Comparison of ENCODE assay signal across 16 cellular contexts in the genomic region with DNA sequence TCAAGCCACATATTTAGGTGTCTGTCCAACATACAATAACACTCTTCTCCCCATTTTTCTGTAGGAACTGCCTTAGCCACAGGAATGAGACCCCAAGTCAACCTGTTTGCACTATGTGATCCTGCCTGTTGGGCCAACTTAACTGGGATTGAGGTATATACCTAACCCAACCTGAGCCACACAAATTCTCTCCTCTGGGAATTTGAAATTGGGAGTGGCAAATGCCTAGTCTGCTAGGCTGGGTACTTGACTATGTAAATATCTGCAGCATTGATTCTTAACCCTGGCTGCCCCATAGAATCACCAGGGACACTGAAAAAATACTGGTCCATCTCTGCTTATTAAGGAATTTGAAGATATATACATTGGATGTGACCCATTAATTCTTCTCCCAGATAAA. TPM values are rescaled to one million over a fixed set of nuclear protein-coding genes. Genes with fewer than 3 reads are reported as not detected.
DNase-seq lines count a peak whose midpoint lies in the region; ATAC-seq lines count a peak whose summit lies in the region.
"Had no signal": no experiment of that assay in that cellular context is flagged by ENCODE, and none has a peak within 500 bp of the region (broad histone marks: within the 10 kb centered on the region; RNA-seq: fewer than 3 reads in every experiment).

No MANE protein-coding gene starts in this region.

- peaks cover 58% of the 10 kb centered on the region for H3K4me1 Mint-ChIP-seq in T-helper 2 cell treated with Interferon-gamma antibody and Interleukin-4, amounts not matched to agents 5 μg/mL and 100 μg/mL, for 36 hours (ENCODE audit: low read depth)
- peaks cover 52% of the 10 kb centered on the region for H3K4me1 Mint-ChIP-seq in activated naive CD8-positive, alpha-beta T cell (ENCODE audit: low read depth)
- peaks cover 37% of the 10 kb centered on the region for H3K4me1 Mint-ChIP-seq in activated naive CD8-positive, alpha-beta T cell treated with anti-CD3 and anti-CD28 coated beads, Interleukin-2, amount 50 U/mL, for 24 hours
- H3K4me1 Mint-ChIP-seq in naive thymus-derived CD4-positive, alpha-beta T cell, result peaks cover 22 to 84% (median 59%) of the 10 kb centered on the region in 7 donors

- peak overlapping the region; percentile 93 for H3K27ac Mint-ChIP-seq in T-helper 2 cell treated with Interferon-gamma antibody and Interleukin-4, amounts not matched to agents 5 μg/mL and 100 μg/mL, for 36 hours
- H3K27ac Mint-ChIP-seq in activated naive CD8-positive, alpha-beta T cell, result peak overlapping the region; percentile 59
- no peak overlapping the region for H3K27ac Mint-ChIP-seq in activated naive CD8-positive, alpha-beta T cell treated with anti-CD3 and anti-CD28 coated beads, Interleukin-2, amount 50 U/mL, for 24 hours
- peak overlapping the region; percentile 78 to 96 (median 90) for H3K27ac Mint-ChIP-seq in naive thymus-derived CD4-positive, alpha-beta T cell

- H3K27me3 Mint-ChIP-seq in T-helper 2 cell treated with Interferon-gamma antibody and Interleukin-4, amounts not matched to agents 5 μg/mL and 100 μg/mL, for 36 hours (ENCODE audit: low read depth), result no peaks in the 10 kb centered on the region
- H3K27me3 Mint-ChIP-seq in activated naive CD8-positive, alpha-beta T cell, result no peaks in the 10 kb centered on the region
- no peaks in the 10 kb centered on the region for H3K27me3 Mint-ChIP-seq in activated naive CD8-positive, alpha-beta T cell treated with anti-CD3 and anti-CD28 coated beads, Interleukin-2, amount 50 U/mL, for 24 hours
- no peaks in the 10 kb centered on the region for H3K27me3 Mint-ChIP-seq in naive thymus-derived CD4-positive, alpha-beta T cell

- no peak overlapping the region for H3K4me3 Mint-ChIP-seq in T-helper 2 cell treated with Interferon-gamma antibody and Interleukin-4, amounts not matched to agents 5 μg/mL and 100 μg/mL, for 36 hours
- no peak overlapping the region for H3K4me3 Mint-ChIP-seq in activated naive CD8-positive, alpha-beta T cell
- no peak overlapping the region for H3K4me3 Mint-ChIP-seq in activated naive CD8-positive, alpha-beta T cell treated with anti-CD3 and anti-CD28 coated beads, Interleukin-2, amount 50 U/mL, for 24 hours
- H3K4me3 Mint-ChIP-seq in naive thymus-derived CD4-positive, alpha-beta T cell, result peak overlapping the region in 5 of 10 donors; percentile 15 to 78 (median 75)

- DNase-seq in T-helper 2 cell treated with Interferon-gamma antibody and Interleukin-4, amounts not matched to agents 5 μg/mL and 100 μg/mL, for 36 hours (ENCODE audit: low spot score), result no peak
- DNase-seq in T-helper 2 cell (no peak), NCI-H2029 (lab: John Stamatoyannopoulos, UW) (no peak)
- DNase-seq in activated naive CD8-positive, alpha-beta T cell treated with anti-CD3 and anti-CD28 coated beads, Interleukin-2, amount 50 U/mL, for 24 hours, result no peak
- DNase-seq in naive thymus-derived CD4-positive, alpha-beta T cell, result no peak
- DNase-seq: DND-41, Kasumi-1, NCI-H1694, NCI-H2081 treated with DMSO at 0.1 percent for 48 hours, NCI-H446 treated with DMSO at 0.1 percent for 48 hours, NCI-H526 treated with DMSO at 0.1 percent for 48 hours, OCI-M1 had no signal

- POLR2A ChIA-PET in naive thymus-derived CD4-positive, alpha-beta T cell (lab: Charles Lee), result interaction anchor here (0.8 kb wide), 1 partner anchor 34 kb away, joined by 4 read pairs; no protein-coding TSS in a partner anchor

- H3K36me3 ChIP-seq in naive thymus-derived CD4-positive, alpha-beta T cell (ENCODE audit: control insufficient read depth in 2 of 3, insufficient read depth in 3 of 3, low read length in 3 of 3), result no peaks in the 10 kb centered on the region

- no peak overlapping the region for H3K4me3 ChIP-seq in naive thymus-derived CD4-positive, alpha-beta T cell (ENCODE audit: low read length)
- H3K4me3 ChIP-seq: GM12878 had no signal

- peaks cover 16% of the 10 kb centered on the region for H3K36me3 Mint-ChIP-seq in T-helper 2 cell treated with Interferon-gamma antibody and Interleukin-4, amounts not matched to agents 5 μg/mL and 100 μg/mL, for 36 hours (ENCODE audit: low read depth)
- no peaks in the 10 kb centered on the region for H3K36me3 Mint-ChIP-seq in activated naive CD8-positive, alpha-beta T cell
- H3K36me3 Mint-ChIP-seq in activated naive CD8-positive, alpha-beta T cell treated with anti-CD3 and anti-CD28 coated beads, Interleukin-2, amount 50 U/mL, for 24 hours (ENCODE audit: low read depth), result no peaks in the 10 kb centered on the region
- H3K36me3 Mint-ChIP-seq in naive thymus-derived CD4-positive, alpha-beta T cell, result peaks cover 0 to 24% (median 3%) of the 10 kb centered on the region in 5 donors

- peaks cover 10% of the 10 kb centered on the region for H3K9me3 Mint-ChIP-seq in T-helper 2 cell treated with Interferon-gamma antibody and Interleukin-4, amounts not matched to agents 5 μg/mL and 100 μg/mL, for 36 hours
- no peaks in the 10 kb centered on the region for H3K9me3 Mint-ChIP-seq in activated naive CD8-positive, alpha-beta T cell (ENCODE audit: low read depth)
- no peaks in the 10 kb centered on the region for H3K9me3 Mint-ChIP-seq in activated naive CD8-positive, alpha-beta T cell treated with anti-CD3 and anti-CD28 coated beads, Interleukin-2, amount 50 U/mL, for 24 hours
- H3K9me3 Mint-ChIP-seq in naive thymus-derived CD4-positive, alpha-beta T cell, result peaks cover 0 to 5% (median 0%) of the 10 kb centered on the region in 11 donors

- no peak overlapping the region for H3K27ac ChIP-seq in naive thymus-derived CD4-positive, alpha-beta T cell (ENCODE audit: low read depth, low read length)
- H3K27ac ChIP-seq: C4-2B had no signal

- no peaks in the 10 kb centered on the region for H3K9me3 ChIP-seq in naive thymus-derived CD4-positive, alpha-beta T cell (ENCODE audit: control insufficient read depth in 2 of 3, low read length in 3 of 3)

- ATAC-seq in activated naive CD8-positive, alpha-beta T cell treated with anti-CD3 and anti-CD28 coated beads, Interleukin-2, amount 50 U/mL, for 24 hours, result no peak
- ATAC-seq in naive thymus-derived CD4-positive, alpha-beta T cell, result no peak
- no peak for ATAC-seq in HG03108 (IDR thresholded peaks at IDR 0.05; ENCODE audit: unreplicated experiment)
- ATAC-seq: GM12878 had no signal

- no peaks in the 10 kb centered on the region for H3K27me3 ChIP-seq in naive thymus-derived CD4-positive, alpha-beta T cell (ENCODE audit: control insufficient read depth in 2 of 2, insufficient read depth in 2 of 2, low read length in 2 of 2)

- intact Hi-C loops in naive thymus-derived CD4-positive, alpha-beta T cell (cut with micrococcal nuclease), result loop anchor here (5.0 to 10.0 kb wide), 3 partner anchors 42 to 1019 kb away; partner anchors contain the start of gene EIF5A2 (in 1 of the 2)

- CTCF ChIA-PET in naive thymus-derived CD4-positive, alpha-beta T cell (lab: Charles Lee), result interaction anchor here (0.6 to 1.0 kb wide), 2 partner anchors 38 to 239 kb away, joined by 3 read pairs; no protein-coding TSS in a partner anchor

- H3K4me1 ChIP-seq in naive thymus-derived CD4-positive, alpha-beta T cell (ENCODE audit: control insufficient read depth in 2 of 2, insufficient read depth in 2 of 2, low read length in 2 of 2), result peaks cover 32 to 42% of the 10 kb centered on the region in 2 donors

RNA-seq across cellular contexts. Expression of gene TNIK, which starts 35.2 kb away (rescaled TPM):
- total RNA-seq in naive thymus-derived CD4-positive, alpha-beta T cell, result 10 to 100 TPM; 61.6 to 74.9 (median 73.6) TPM
- 10 to 100 TPM; 20.2 to 22.1 TPM for polyA plus RNA-seq in naive thymus-derived CD4-positive, alpha-beta T cell
